In the genomic region with DNA sequence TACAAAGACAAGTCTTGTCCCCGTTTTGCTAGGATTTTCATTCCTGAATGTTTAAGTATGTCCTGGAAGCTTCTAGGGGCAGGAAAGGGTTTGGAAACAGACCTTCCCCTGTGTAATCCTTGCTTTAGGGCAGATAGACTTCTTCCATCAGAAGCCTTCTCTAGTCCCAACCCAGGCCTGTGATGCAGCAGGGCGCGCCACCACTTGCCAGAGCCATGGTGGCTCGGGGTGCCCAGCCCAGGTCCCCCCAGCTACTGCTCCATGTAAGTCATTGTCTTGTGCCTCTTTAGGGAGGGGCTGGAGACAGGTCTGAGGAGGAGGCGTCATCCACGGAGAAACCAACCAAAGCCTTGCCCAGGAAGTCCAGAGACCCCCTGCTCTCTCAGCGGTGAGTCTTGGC, we compare ENCODE assay signal across 30 cellular contexts. TPM values are rescaled to one million over a fixed set of nuclear protein-coding genes. Genes with fewer than 3 reads are reported as not detected.
A peak's percentile ranks its signal among the peaks of the same experiment; 100 is the strongest.
DNase-seq lines count a peak whose midpoint lies in the region; ATAC-seq, FAIRE-seq and TF ChIP-seq lines count a peak whose summit lies in the region.
"Had no signal": no experiment of that assay in that cellular context is flagged by ENCODE, and none has a peak within 500 bp of the region (broad histone marks: within the 10 kb centered on the region; RNA-seq: fewer than 3 reads in every experiment).

No MANE protein-coding gene starts in this region.

- H3K27ac ChIP-seq in RWPE1 (peak overlapping the region; percentile 99), mammary epithelial cell (ENCODE audit: insufficient read depth, low read depth, low read length) (no peak overlapping the region), esophagus squamous epithelium (peak overlapping the region; percentile 84 to 93 (median 89)), trophoblast cell (ENCODE audit: low read depth, low read length) (no peak overlapping the region)
- H3K27ac ChIP-seq in CD8-positive, alpha-beta T cell (ENCODE audit: low read depth, low read length) = no peak overlapping the region
- H3K27ac ChIP-seq: A549; BLaER1 treated with 17β-estradiol and CSF1 and Interleukin-3, amounts not matched to agents 10 nM and 100 nM; SJSA1 had no signal

- H3K79me2 ChIP-seq in mammary epithelial cell (ENCODE audit: insufficient read depth, low read length) = peaks cover 18% of the 10 kb centered on the region
- peaks cover 5% of the 10 kb centered on the region for H3K79me2 ChIP-seq in trophoblast cell (ENCODE audit: control insufficient read depth, insufficient read depth, low read length, poor library complexity)

- H3K14ac ChIP-seq in trophoblast cell (ENCODE audit: low read length) = no peak overlapping the region

- peaks cover 19% of the 10 kb centered on the region for H3K4me1 Mint-ChIP-seq in activated CD8-positive, alpha-beta memory T cell treated with anti-CD3 and anti-CD28 coated beads, Interleukin-2, amount 10 ng/mL, durations not matched to agents 7 days and 5 days
- peaks cover 23% of the 10 kb centered on the region for H3K4me1 Mint-ChIP-seq in CD8-positive, alpha-beta T cell (ENCODE audit: low read depth)

- H3K9ac ChIP-seq in mammary epithelial cell (ENCODE audit: insufficient read depth, low read length) (no peak overlapping the region), trophoblast cell (ENCODE audit: low read length) (no peak overlapping the region)
- H3K9ac ChIP-seq: BLaER1 treated with 17β-estradiol and CSF1 and Interleukin-3, amounts not matched to agents 10 nM and 100 nM had no signal

- H3K9me3 ChIP-seq in mammary epithelial cell (replicated peaks; ENCODE audit: insufficient read depth, low read length) = no peaks in the 10 kb centered on the region
- no peaks in the 10 kb centered on the region for H3K9me3 ChIP-seq in esophagus squamous epithelium
- no peaks in the 10 kb centered on the region for H3K9me3 ChIP-seq in trophoblast cell (ENCODE audit: insufficient read depth, low read depth, low read length)
- no peaks in the 10 kb centered on the region for H3K9me3 ChIP-seq in CD8-positive, alpha-beta T cell (ENCODE audit: low read length)
- H3K9me3 ChIP-seq: A549; BLaER1 treated with 17β-estradiol and CSF1 and Interleukin-3, amounts not matched to agents 10 nM and 100 nM; SJSA1 had no signal

- peaks cover 37% of the 10 kb centered on the region for H3K4me1 ChIP-seq in mammary epithelial cell (ENCODE audit: insufficient read depth, low read length)
- H3K4me1 ChIP-seq in esophagus squamous epithelium = peaks cover 30 to 71% (median 39%) of the 10 kb centered on the region in 3 donors
- peaks cover 0 to 3% of the 10 kb centered on the region in 2 experiments for H3K4me1 ChIP-seq in trophoblast cell (ENCODE audit: control insufficient read depth in 1 of 2, insufficient read depth in 2 of 2, low read length in 2 of 2)
- peaks cover 11% of the 10 kb centered on the region for H3K4me1 ChIP-seq in CD8-positive, alpha-beta T cell (ENCODE audit: insufficient read depth, low read length)

- TF ChIP-seq POLR2A in esophagus squamous epithelium (IDR thresholded peaks at IDR 0.05) (no peak), GM12892 (IDR thresholded peaks at IDR 0.05; ENCODE audit: low read depth, low read length) (no peak)

- H4K8ac ChIP-seq in trophoblast cell (ENCODE audit: low read depth, low read length) = no peak overlapping the region

- peak overlapping the region; percentile 51 for H3K4me2 ChIP-seq in mammary epithelial cell (ENCODE audit: insufficient read depth, low read depth, low read length)
- H3K4me2 ChIP-seq in trophoblast cell (ENCODE audit: low read length) = no peak overlapping the region
- H3K4me2 ChIP-seq: A549; BLaER1 treated with 17β-estradiol and CSF1 and Interleukin-3, amounts not matched to agents 10 nM and 100 nM had no signal

- DNase-seq in RWPE1 (ENCODE audit: low spot score) (no peak), mammary epithelial cell (peak; percentile 36), esophagus squamous epithelium (lab: John Stamatoyannopoulos, UW) (no peak), trophoblast cell (no peak), EL (no peak), GM12892 (ENCODE audit: insufficient read length) (no peak)
- DNase-seq in activated CD8-positive, alpha-beta memory T cell treated with anti-CD3 and anti-CD28 coated beads, Interleukin-2, amount 10 ng/mL, durations not matched to agents 7 days and 5 days = no peak
- no peak for DNase-seq in CD8-positive, alpha-beta T cell
- DNase-seq: AML-193; CD8-positive, alpha-beta memory T cell; DMS 273 treated with DMSO at 0.1 percent for 48 hours; DMS79; GF-D8; IMR-90; KG1; NCI-H1048; NCI-H1417 treated with DMSO at 0.1 percent for 48 hours; NCI-H187; NCI-H2081 treated with DMSO at 0.1 percent for 48 hours; NCI-H2171; NCI-H510A; NCI-H82; NK-92 treated with Interleukin-12 subunit alpha and Interleukin-12 subunit beta, amount 100 ng/mL, for 24 hours; Right ventricle myocardium superior had no signal

- H2AFZ ChIP-seq in mammary epithelial cell (ENCODE audit: low read depth, low read length) (no peak overlapping the region), trophoblast cell (ENCODE audit: insufficient read depth, low read length, poor library complexity) (no peak overlapping the region)

- no peak overlapping the region for H4K12ac ChIP-seq in trophoblast cell (ENCODE audit: low read depth, low read length)

- no peak for TF ChIP-seq CTCF in RWPE1 (conservative IDR thresholded peaks at IDR 0.05; ENCODE audit: low read depth)
- no peak for TF ChIP-seq CTCF in mammary epithelial cell (conservative IDR thresholded peaks at IDR 0.05 in 1 of 2, IDR thresholded peaks at IDR 0.05 in 1 of 2; ENCODE audit: extremely low read depth in 1 of 2, insufficient read depth in 1 of 2, low read depth in 1 of 2, low read length in 2 of 2)
- TF ChIP-seq CTCF in esophagus squamous epithelium (IDR thresholded peaks at IDR 0.05) = no peak
- no peak for TF ChIP-seq CTCF in CD8-positive, alpha-beta T cell (IDR thresholded peaks at IDR 0.05)

- H3K18ac ChIP-seq in trophoblast cell (ENCODE audit: low read length) = no peak overlapping the region

- H3K23ac ChIP-seq in trophoblast cell (ENCODE audit: low read length) = no peak overlapping the region

- no peak overlapping the region for H2BK12ac ChIP-seq in trophoblast cell (ENCODE audit: low read length)

- peaks cover 8% of the 10 kb centered on the region for H3K79me1 ChIP-seq in trophoblast cell (ENCODE audit: low read length)

- H3K36me3 ChIP-seq in mammary epithelial cell (ENCODE audit: insufficient read depth, low read length) (peaks cover 14% of the 10 kb centered on the region), esophagus squamous epithelium (peaks cover 37 to 72% (median 40%) of the 10 kb centered on the region in 3 donors), trophoblast cell (ENCODE audit: control insufficient read depth in 1 of 2, insufficient read depth in 2 of 2, low read length in 2 of 2) (peaks cover 39 to 43% of the 10 kb centered on the region in 2 experiments)
- peaks cover 41% of the 10 kb centered on the region for H3K36me3 ChIP-seq in CD8-positive, alpha-beta T cell (ENCODE audit: insufficient read depth, low read length)

- intact Hi-C loops in mammary epithelial cell (cut with micrococcal nuclease) = loop anchor here (2.0 kb wide), 1 partner anchor 58 kb away; no protein-coding TSS in a partner anchor
- intact Hi-C loops in esophagus squamous epithelium (cut with DNase I) = no loop called here
- intact Hi-C loops in CD8-positive, alpha-beta T cell (cut with DNase I, micrococcal nuclease) = no loop called here

- no peak overlapping the region for H3K4me3 Mint-ChIP-seq in activated CD8-positive, alpha-beta memory T cell treated with anti-CD3 and anti-CD28 coated beads, Interleukin-2, amount 10 ng/mL, durations not matched to agents 7 days and 5 days
- H3K4me3 Mint-ChIP-seq in CD8-positive, alpha-beta T cell = no peak overlapping the region

- POLR2A ChIA-PET in RWPE1 (lab: Yijun Ruan, JAX; ENCODE audit: low non-redundant PET) = no interaction called here
- POLR2A ChIA-PET in CD8-positive, alpha-beta T cell (lab: Charles Lee) = no interaction called here

- no TSS peak for BruUV-seq in mammary epithelial cell (replicated peaks; lab: Mats Ljungman, UMichigan)

- H3K27ac Mint-ChIP-seq in activated CD8-positive, alpha-beta memory T cell treated with anti-CD3 and anti-CD28 coated beads, Interleukin-2, amount 10 ng/mL, durations not matched to agents 7 days and 5 days = no peak overlapping the region
- H3K27ac Mint-ChIP-seq in CD8-positive, alpha-beta T cell = no peak overlapping the region

- in situ Hi-C loops in mammary epithelial cell (cut with MboI; ENCODE audit: low sequenced_read_pairs in 2 of 2) = no loop called here

- H4K20me1 ChIP-seq in mammary epithelial cell (ENCODE audit: insufficient read depth, low read length) = no peaks in the 10 kb centered on the region

- no peak overlapping the region for H2AK5ac ChIP-seq in trophoblast cell (ENCODE audit: low read length)

- H3K27me3 ChIP-seq in mammary epithelial cell (ENCODE audit: insufficient read depth, low read length) (no peaks in the 10 kb centered on the region), esophagus squamous epithelium (no peaks in the 10 kb centered on the region), trophoblast cell (ENCODE audit: insufficient read depth, low read length) (no peaks in the 10 kb centered on the region)
- no peaks in the 10 kb centered on the region for H3K27me3 ChIP-seq in CD8-positive, alpha-beta T cell (ENCODE audit: insufficient read depth, low read length)
- H3K27me3 ChIP-seq: BLaER1 treated with 17β-estradiol and CSF1 and Interleukin-3, amounts not matched to agents 10 nM and 100 nM; SJSA1 had no signal

- CTCF ChIA-PET in RWPE1 (lab: Yijun Ruan, JAX) (interaction anchor here (0.6 kb wide), 1 partner anchor 62 kb away, joined by 3 read pairs; no protein-coding TSS in a partner anchor), mammary epithelial cell (lab: Charles Lee; ENCODE audit: low non-redundant PET) (no interaction called here)
- CTCF ChIA-PET in activated CD8-positive, alpha-beta memory T cell treated with anti-CD3 and anti-CD28 coated beads, Interleukin-2, amount 10 ng/mL, durations not matched to agents 7 days and 5 days (lab: Charles Lee) = interaction anchor here (2.5 to 41.1 kb wide), 2 partner anchors 9 to 57 kb away, joined by 11 to 1064 read pairs; partner anchors contain the start of gene SH3BP1
- CTCF ChIA-PET in CD8-positive, alpha-beta T cell (lab: Charles Lee) = interaction anchor here (0.7 to 64.7 kb wide), 4 partner anchors 9 to 776 kb away, joined by 3 to 2176 read pairs (median 3); partner anchors contain the start of genes GGA1 and SH3BP1

- 28% methylated on average over 4 of the region's 7 CpGs for WGBS in mammary epithelial cell (ENCODE audit: low coverage, missing lambda C conversion rate)
- 45 to 65% methylated on average over 5 to 6 of the region's 7 CpGs for WGBS in esophagus squamous epithelium, 2 donors
- no CpG with 5 or more reads among the region's 7 CpGs for WGBS in trophoblast cell (ENCODE audit: extremely low coverage, insufficient coverage, insufficient read length)

- H4K91ac ChIP-seq in trophoblast cell (ENCODE audit: low read depth, low read length) = no peak overlapping the region

- peaks cover 28% of the 10 kb centered on the region for H3K36me3 Mint-ChIP-seq in activated CD8-positive, alpha-beta memory T cell treated with anti-CD3 and anti-CD28 coated beads, Interleukin-2, amount 10 ng/mL, durations not matched to agents 7 days and 5 days
- H3K36me3 Mint-ChIP-seq in CD8-positive, alpha-beta T cell = peaks cover 65% of the 10 kb centered on the region

- no peak overlapping the region for H2BK5ac ChIP-seq in trophoblast cell (ENCODE audit: low read depth, low read length, poor library complexity)

- H2BK120ac ChIP-seq in trophoblast cell (ENCODE audit: insufficient read depth, low read length, poor library complexity) = no peak overlapping the region

- no peaks in the 10 kb centered on the region for H3K9me3 Mint-ChIP-seq in activated CD8-positive, alpha-beta memory T cell treated with anti-CD3 and anti-CD28 coated beads, Interleukin-2, amount 10 ng/mL, durations not matched to agents 7 days and 5 days (ENCODE audit: low read depth)
- no peaks in the 10 kb centered on the region for H3K9me3 Mint-ChIP-seq in CD8-positive, alpha-beta T cell
- H3K9me3 Mint-ChIP-seq: CD8-positive, alpha-beta memory T cell had no signal

- no peak for ATAC-seq in activated CD8-positive, alpha-beta memory T cell treated with anti-CD3 and anti-CD28 coated beads, Interleukin-2, amount 10 ng/mL, durations not matched to agents 7 days and 5 days
- ATAC-seq in CD8-positive, alpha-beta T cell = no peak
- ATAC-seq: A549, PC-3 had no signal

- H3K4ac ChIP-seq in trophoblast cell (ENCODE audit: low read depth, low read length) = no peak overlapping the region

- H3K27me3 Mint-ChIP-seq in activated CD8-positive, alpha-beta memory T cell treated with anti-CD3 and anti-CD28 coated beads, Interleukin-2, amount 10 ng/mL, durations not matched to agents 7 days and 5 days = no peaks in the 10 kb centered on the region
- no peaks in the 10 kb centered on the region for H3K27me3 Mint-ChIP-seq in CD8-positive, alpha-beta T cell (ENCODE audit: low read depth)

- dilution Hi-C loops in mammary epithelial cell (cut with HindIII; ENCODE audit: low sequenced_read_pairs) = loop anchor here (5.0 kb wide), 1 partner anchor 48 kb away; no protein-coding TSS in a partner anchor

- no peak for FAIRE-seq in GM12892 (lab: Jason Lieb, UNC)
- FAIRE-seq: A549, GM12891, H54 had no signal

- H3K4me3 ChIP-seq in mammary epithelial cell (replicated peaks in 1 of 3; ENCODE audit: insufficient read depth in 1 of 3, low read depth in 2 of 3, low read length in 3 of 3) (no peak overlapping the region), esophagus squamous epithelium (no peak overlapping the region), trophoblast cell (ENCODE audit: low read depth, low read length) (peak overlapping the region; percentile 41)
- H3K4me3 ChIP-seq in CD8-positive, alpha-beta T cell (ENCODE audit: low read depth, low read length) = no peak overlapping the region
- H3K4me3 ChIP-seq: A549; BLaER1 treated with 17β-estradiol and CSF1 and Interleukin-3, amounts not matched to agents 10 nM and 100 nM; SJSA1 had no signal

RNA-seq across cellular contexts. Expression of gene NOL12, which starts 4.3 kb away (rescaled TPM):
- total RNA-seq in mammary epithelial cell (10 to 100 TPM in 1 of 2 donors, 1 to 10 TPM in 1; 8.0 to 32.4 TPM), esophagus squamous epithelium (10 to 100 TPM; 34.3 to 44.5 (median 40.8) TPM)
- 21.2 TPM for polyA plus RNA-seq in mammary epithelial cell
- polyA minus RNA-seq in mammary epithelial cell = 11.9 TPM
- polyA plus RNA-seq in trophoblast cell (2013) = 17.0 and 18.8 TPM in 2 replicates
- total RNA-seq in activated CD8-positive, alpha-beta memory T cell treated with anti-CD3 and anti-CD28 coated beads, Interleukin-2, amount 10 ng/mL, durations not matched to agents 7 days and 5 days = 10 to 100 TPM; 49.9 to 53.3 TPM
- 18.5 TPM for polyA plus RNA-seq in GM12892 (2012; ENCODE audit: missing spikeins)
- total RNA-seq in CD8-positive, alpha-beta T cell = 10 to 100 TPM; 25.1 to 29.1 TPM

RNA-seq across cellular contexts. Expression of gene TRIOBP, which starts 6.4 kb away (rescaled TPM):
- total RNA-seq in mammary epithelial cell (100 to 1,000 TPM; 117 to 138 TPM), esophagus squamous epithelium (100 to 1,000 TPM in 2 of 4 donors, 10 to 100 TPM in 2; 67.6 to 149 (median 108) TPM)
- 34.2 TPM for polyA plus RNA-seq in mammary epithelial cell
- 75.7 TPM for polyA minus RNA-seq in mammary epithelial cell
- polyA plus RNA-seq in trophoblast cell (2013) = 47.7 and 49.4 TPM in 2 replicates
- 10 to 100 TPM; 42.0 to 55.2 TPM for total RNA-seq in activated CD8-positive, alpha-beta memory T cell treated with anti-CD3 and anti-CD28 coated beads, Interleukin-2, amount 10 ng/mL, durations not matched to agents 7 days and 5 days
- polyA plus RNA-seq in GM12892 (2012; ENCODE audit: missing spikeins) = 9.2 TPM
- 1 to 10 TPM; 7.3 to 7.4 TPM for total RNA-seq in CD8-positive, alpha-beta T cell

RNA-seq across cellular contexts. Expression of gene LGALS1, which starts 15.0 kb away (rescaled TPM):
- total RNA-seq in mammary epithelial cell (1,000 to 10,000 TPM; 2,888 to 3,171 TPM), esophagus squamous epithelium (100 to 1,000 TPM in 2 of 4 donors, 10 to 100 TPM in 2; 25.4 to 261 (median 92.3) TPM)
- polyA plus RNA-seq in mammary epithelial cell = 6,743 TPM
- polyA minus RNA-seq in mammary epithelial cell = 4,799 TPM
- polyA plus RNA-seq in trophoblast cell (2013) = 6.6 and 7.0 TPM in 2 replicates
- total RNA-seq in activated CD8-positive, alpha-beta memory T cell treated with anti-CD3 and anti-CD28 coated beads, Interleukin-2, amount 10 ng/mL, durations not matched to agents 7 days and 5 days = 1,000 to 10,000 TPM; 1,392 to 1,515 TPM
- 993 TPM for polyA plus RNA-seq in GM12892 (2012; ENCODE audit: missing spikeins)
- 10 to 100 TPM; 20.8 to 29.4 TPM for total RNA-seq in CD8-positive, alpha-beta T cell

RNA-seq across cellular contexts. Expression of gene PDXP, which starts 31.9 kb away (rescaled TPM):
- 1 to 10 TPM; 5.8 to 6.9 TPM for total RNA-seq in mammary epithelial cell
- polyA plus RNA-seq in mammary epithelial cell = 19.4 TPM
- polyA minus RNA-seq in mammary epithelial cell = 10.4 TPM
- 1 to 10 TPM; 2.3 to 4.1 (median 2.9) TPM for total RNA-seq in esophagus squamous epithelium
- 5.5 and 5.8 TPM in 2 replicates for polyA plus RNA-seq in trophoblast cell (2013)
- total RNA-seq in activated CD8-positive, alpha-beta memory T cell treated with anti-CD3 and anti-CD28 coated beads, Interleukin-2, amount 10 ng/mL, durations not matched to agents 7 days and 5 days = 10 to 100 TPM; 25.9 to 32.6 TPM
- polyA plus RNA-seq in GM12892 (2012; ENCODE audit: missing spikeins) = 31.5 TPM
- 1 to 10 TPM; 2.4 to 3.2 TPM for total RNA-seq in CD8-positive, alpha-beta T cell

RNA-seq across cellular contexts. Expression of gene SH3BP1, which starts 50.9 kb away (rescaled TPM):
- total RNA-seq in mammary epithelial cell = 10 to 100 TPM; 28.2 to 65.9 TPM
- 43.7 TPM for polyA plus RNA-seq in mammary epithelial cell
- polyA minus RNA-seq in mammary epithelial cell = 77.9 TPM
- total RNA-seq in esophagus squamous epithelium = 10 to 100 TPM; 33.8 to 53.4 (median 42.0) TPM
- 34.1 and 35.7 TPM in 2 replicates for polyA plus RNA-seq in trophoblast cell (2013)
- 100 to 1,000 TPM; 231 to 275 TPM for total RNA-seq in activated CD8-positive, alpha-beta memory T cell treated with anti-CD3 and anti-CD28 coated beads, Interleukin-2, amount 10 ng/mL, durations not matched to agents 7 days and 5 days
- polyA plus RNA-seq in GM12892 (2012; ENCODE audit: missing spikeins) = 35.9 TPM
- 10 to 100 TPM; 51.5 to 52.9 TPM for total RNA-seq in CD8-positive, alpha-beta T cell

Comparison
In these comparisons a context has a peak if more than half of its experiments do, and no peak if none do; other contexts are left out.
1. H3K27ac ChIP-seq: peak in RWPE1 (single experiment) and esophagus squamous epithelium (4 of 4); none in mammary epithelial cell (single experiment), trophoblast cell (single experiment) and CD8-positive, alpha-beta T cell (single experiment).
2. RNA of gene TRIOBP, which starts 6.4 kb away (total RNA-seq): 67.6 to 149 TPM in esophagus squamous epithelium, 117 to 138 TPM in mammary epithelial cell and 42.0 to 55.2 TPM in activated CD8-positive, alpha-beta memory T cell treated with anti-CD3 and anti-CD28 coated beads, Interleukin-2, amount 10 ng/mL, durations not matched to agents 7 days and 5 days; 7.3 to 7.4 TPM in CD8-positive, alpha-beta T cell; every median in the first group is over 4 times any median in the second.
3. RNA of gene LGALS1, which starts 15.0 kb away (total RNA-seq): 2,888 to 3,171 TPM in mammary epithelial cell and 1,392 to 1,515 TPM in activated CD8-positive, alpha-beta memory T cell treated with anti-CD3 and anti-CD28 coated beads, Interleukin-2, amount 10 ng/mL, durations not matched to agents 7 days and 5 days; 25.4 to 261 TPM in esophagus squamous epithelium and 20.8 to 29.4 TPM in CD8-positive, alpha-beta T cell; every median in the first group is over 4 times any median in the second.